In the genomic region with DNA sequence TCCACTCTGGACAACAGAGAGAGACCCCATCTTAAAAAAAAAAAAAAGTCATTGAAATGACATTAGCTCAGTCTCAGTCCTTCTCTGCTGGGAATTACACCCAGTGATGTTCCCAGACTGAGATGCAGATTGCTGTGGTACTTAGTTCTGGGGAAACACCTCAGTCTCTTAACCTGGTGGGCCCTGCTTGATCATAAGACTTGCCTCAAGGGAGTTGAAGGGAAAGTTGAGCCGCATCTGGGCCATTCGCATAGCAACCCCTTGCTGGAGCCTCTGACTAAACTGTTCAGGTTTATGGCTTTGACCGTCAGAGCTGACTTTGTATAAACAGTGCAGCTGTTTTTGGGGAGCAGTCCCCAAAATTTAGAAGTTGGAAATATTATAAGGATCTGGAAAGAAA, we compare ENCODE assay signal across 24 cellular contexts. TPM values are rescaled to one million over a fixed set of nuclear protein-coding genes. Genes with fewer than 3 reads are reported as not detected.
DNase-seq lines count a peak whose midpoint lies in the region; ATAC-seq, FAIRE-seq and TF ChIP-seq lines count a peak whose summit lies in the region.
"Had no signal": no experiment of that assay in that cellular context is flagged by ENCODE, and none has a peak within 500 bp of the region (broad histone marks: within the 10 kb centered on the region; RNA-seq: fewer than 3 reads in every experiment).

No MANE protein-coding gene starts in this region.

- H3K36me3 Mint-ChIP-seq in activated B cell treated with CpG ODN at 0.5 μM for 24 hours (ENCODE audit: low read depth) (peaks cover 5% of the 10 kb centered on the region), naive B cell (peaks cover 0 to 6% of the 10 kb centered on the region in 2 donors)

- POLR2A ChIA-PET in activated B cell treated with CpG ODN at 0.5 μM for 24 hours (lab: Charles Lee), result interaction anchor here (0.6 to 3.9 kb wide), 9 partner anchors 11 to 485 kb away, joined by 3 to 44 read pairs (median 4); a partner anchor contains a TSS

- intact Hi-C loops in activated B cell treated with CpG ODN at 0.5 μM for 24 hours (cut with micrococcal nuclease), result loop anchor here (1.0 to 10.0 kb wide), 2 partner anchors 14 to 700 kb away; a partner anchor contains a TSS

- CTCF ChIA-PET in activated B cell treated with CpG ODN at 0.5 μM for 24 hours (lab: Charles Lee), result interaction anchor here (1.2 to 9.8 kb wide), 7 partner anchors 11 to 536 kb away, joined by 3 to 161 read pairs (median 5); a partner anchor contains a TSS

- H3K27me3 Mint-ChIP-seq in activated B cell treated with CpG ODN at 0.5 μM for 24 hours (no peaks in the 10 kb centered on the region), naive B cell (peaks cover 15 to 16% (median 16%) of the 10 kb centered on the region in 3 donors)

- no peak for DNase-seq in activated B cell treated with CpG ODN at 0.5 μM for 24 hours
- DNase-seq in naive B cell, result peak; percentile 39
- DNase-seq in effector CD4-positive, alpha-beta T cell, result no peak
- DNase-seq in cerebellum (ENCODE audit: low spot score), result no peak
- DNase-seq in NCI-H82 treated with DMSO at 0.1 percent for 48 hours (lab: John Stamatoyannopoulos, UW; ENCODE audit: unreplicated experiment), result no peak
- no peak for DNase-seq in GM12892 (ENCODE audit: insufficient read length)
- DNase-seq: CD4-positive, alpha-beta T cell; COR-L47; HCEC 1CT; IMR-90; KG1; MM.1S; NCI-H2029; NCI-H446; NCI-H524 treated with DMSO at 0.1 percent for 48 hours; SHP77 treated with DMSO at 0.1 percent for 48 hours had no signal

- peak; percentile 67 for ATAC-seq in GM18868 (IDR thresholded peaks at IDR 0.05; ENCODE audit: unreplicated experiment)
- peak; percentile 42 for ATAC-seq in HG02759 (IDR thresholded peaks at IDR 0.05; ENCODE audit: unreplicated experiment)
- peak; percentile 87 for ATAC-seq in activated B cell treated with CpG ODN at 0.5 μM for 24 hours (ENCODE audit: low read depth)
- peak; percentile 58 to 67 for ATAC-seq in naive B cell (ENCODE audit: low read depth in 2 of 2)
- ATAC-seq: Panc1 had no signal

- FAIRE-seq in GM12892 (lab: Jason Lieb, UNC), result no peak
- FAIRE-seq: G401.6, H1 had no signal

- TF ChIP-seq CTCF in activated B cell treated with CpG ODN at 0.5 μM for 24 hours (IDR thresholded peaks at IDR 0.05), result no peak

- TF ChIP-seq POLR2A in GM12892 (IDR thresholded peaks at IDR 0.05; ENCODE audit: low read depth, low read length), result no peak

- H3K4me3 Mint-ChIP-seq in activated B cell treated with CpG ODN at 0.5 μM for 24 hours (peak overlapping the region; percentile 51), naive B cell (peak overlapping the region in 5 of 8 donors; percentile 10 to 74 (median 25))
- H3K4me3 Mint-ChIP-seq: CD4-positive, alpha-beta T cell; T-helper 1 cell treated with Interleukin-12 subunit alpha and Interleukin-12 subunit beta and Interleukin-4 antibody, amounts not matched to agents 30 μg/mL and 1 μg/mL, for 36 hours had no signal

- H3K27ac Mint-ChIP-seq in activated B cell treated with CpG ODN at 0.5 μM for 24 hours, result peak overlapping the region; percentile 74
- H3K27ac Mint-ChIP-seq in naive B cell, result peak overlapping the region in 4 of 6 donors; percentile 3 to 80 (median 32)
- H3K27ac Mint-ChIP-seq: CD4-positive, alpha-beta T cell; T-helper 1 cell treated with Interleukin-12 subunit alpha and Interleukin-12 subunit beta and Interleukin-4 antibody, amounts not matched to agents 30 μg/mL and 1 μg/mL, for 36 hours had no signal

- H3K4me1 Mint-ChIP-seq in activated B cell treated with CpG ODN at 0.5 μM for 24 hours (peaks cover 77% of the 10 kb centered on the region), naive B cell (peaks cover 40 to 56% (median 45%) of the 10 kb centered on the region in 3 donors)

- H3K9me3 Mint-ChIP-seq in activated B cell treated with CpG ODN at 0.5 μM for 24 hours (no peaks in the 10 kb centered on the region), naive B cell (peaks cover 0 to 8% (median 0%) of the 10 kb centered on the region in 7 donors)
- H3K9me3 Mint-ChIP-seq: CD4-positive, alpha-beta T cell; T-helper 1 cell treated with Interleukin-12 subunit alpha and Interleukin-12 subunit beta and Interleukin-4 antibody, amounts not matched to agents 30 μg/mL and 1 μg/mL, for 36 hours had no signal

RNA-seq across cellular contexts. Expression of a gene that starts 13.4 kb away (rescaled TPM):
- 6.3 and 6.7 TPM in 2 replicates for total RNA-seq in activated B cell treated with CpG ODN at 0.5 μM for 24 hours
- under 1 TPM in 3 of 6 donors, not detected in 3; 0.08 to 0.23 (median 0.09) TPM for polyA plus RNA-seq in naive B cell (ENCODE audit: low read depth in 6 of 6)
- total RNA-seq in cerebellum, result not detected
- polyA plus RNA-seq in GM12892 (2012; ENCODE audit: missing spikeins), result 0.66 TPM
- total RNA-seq: A172; CD4-positive, alpha-beta T cell; H1; IMR-90; OCI-LY7 had no signal
- polyA plus RNA-seq: H1, IMR-90 had no signal

RNA-seq across cellular contexts. Expression of a gene that starts 32.2 kb away (rescaled TPM):
- total RNA-seq in activated B cell treated with CpG ODN at 0.5 μM for 24 hours (40.4 and 55.4 TPM in 2 replicates), cerebellum (not detected)
- 100 to 1,000 TPM in 2 of 6 donors, 10 to 100 TPM in 4; 31.3 to 138 (median 82.3) TPM for polyA plus RNA-seq in naive B cell (ENCODE audit: low read depth in 6 of 6)
- 10.8 TPM for polyA plus RNA-seq in GM12892 (2012; ENCODE audit: missing spikeins)
- total RNA-seq: A172; CD4-positive, alpha-beta T cell; IMR-90 had no signal
- polyA plus RNA-seq: IMR-90 had no signal

Comparison
In these comparisons a context has a peak if more than half of its experiments do, and no peak if none do; other contexts are left out.
1. RNA of a gene that starts 32.2 kb away (total RNA-seq): 40.4 to 55.4 TPM in activated B cell treated with CpG ODN at 0.5 μM for 24 hours; not detected in cerebellum (single experiment); every median in the first group is over 10 times any median in the second.
2. Peak in every context shown above with its lines, with median percentiles within 50 percentile points of each other: ATAC-seq.